In genomic region chr5:137760294-137761019, GRCh38 we compare ENCODE assay signal across 20 cellular contexts. TPM values are rescaled to one million over a fixed set of nuclear protein-coding genes. Genes with fewer than 3 reads are reported as not detected.
A peak's percentile ranks its signal among the peaks of the same experiment; 100 is the strongest.
DNase-seq lines count a peak whose midpoint lies in the region; ATAC-seq and TF ChIP-seq lines count a peak whose summit lies in the region.
"Had no signal": no experiment of that assay in that cellular context is flagged by ENCODE, and none has a peak within 500 bp of the region (broad histone marks: within the 10 kb centered on the region; RNA-seq: fewer than 3 reads in every experiment).

No MANE protein-coding gene starts in this region.

- no peak overlapping the region for H3K27ac ChIP-seq in IMR-90 (ENCODE audit: insufficient read depth, low read length)
- H3K27ac ChIP-seq in left lung: no peak overlapping the region
- H3K27ac ChIP-seq: KMS-11, SJCRH30 had no signal

- no peaks in the 10 kb centered on the region for H3K9me3 ChIP-seq in IMR-90 (ENCODE audit: control insufficient read depth, insufficient read depth, low read length)
- H3K9me3 ChIP-seq in left lung: no peaks in the 10 kb centered on the region
- H3K9me3 ChIP-seq: SJCRH30 had no signal

- H3K18ac ChIP-seq in IMR-90 (ENCODE audit: low read depth, low read length): no peak overlapping the region

- no peak overlapping the region for H4K8ac ChIP-seq in IMR-90 (ENCODE audit: low read depth in 2 of 2, low read length in 2 of 2)

- no peaks in the 10 kb centered on the region for H3K27me3 Mint-ChIP-seq in Calu3 (ENCODE audit: unreplicated experiment)

- no CpG with 5 or more reads among the region's 7 CpGs for WGBS in IMR-90 (ENCODE audit: extremely low coverage in 2 of 2, insufficient read length in 1 of 2), 2 experiments

- TF ChIP-seq CTCF in Calu3 (IDR thresholded peaks at IDR 0.05; ENCODE audit: unreplicated experiment) (no peak), IMR-90 (conservative IDR thresholded peaks at IDR 0.05; ENCODE audit: low read depth, low read length) (no peak), left lung (IDR thresholded peaks at IDR 0.05) (no peak)

- H3K23ac ChIP-seq in IMR-90 (ENCODE audit: low read depth, low read length): no peak overlapping the region

- no peak overlapping the region for H3K4me3 Mint-ChIP-seq in Calu3 (ENCODE audit: low read depth, unreplicated experiment)

- no peak overlapping the region for H3K56ac ChIP-seq in IMR-90 (ENCODE audit: extremely low read depth, insufficient read depth, low read length)

- H3K9ac ChIP-seq in IMR-90 (ENCODE audit: low read depth, low read length): no peak overlapping the region
- H3K9ac ChIP-seq: KMS-11 had no signal

- peaks cover 46% of the 10 kb centered on the region for H3K4me1 Mint-ChIP-seq in Calu3 (ENCODE audit: low read depth, unreplicated experiment)
- H3K4me1 Mint-ChIP-seq: CD8-positive, alpha-beta memory T cell had no signal

- TF ChIP-seq POLR2A in IMR-90 (IDR thresholded peaks at IDR 0.05; ENCODE audit: low read depth, low read length): no peak

- no peak overlapping the region for H2BK20ac ChIP-seq in IMR-90 (ENCODE audit: low read depth, low read length)

- no peaks in the 10 kb centered on the region for H3K9me3 Mint-ChIP-seq in Calu3 (ENCODE audit: low read depth, unreplicated experiment)

- H3K27me3 ChIP-seq in IMR-90 (ENCODE audit: control insufficient read depth, insufficient read depth, low read length) (no peaks in the 10 kb centered on the region; the same call in 1 of the 2 replicates), left lung (no peaks in the 10 kb centered on the region)

- no peak overlapping the region for H3K4me3 ChIP-seq in IMR-90 (ENCODE audit: insufficient read depth, low read depth, low read length)
- no peak overlapping the region for H3K4me3 ChIP-seq in left lung
- H3K4me3 ChIP-seq: HAP-1, SJCRH30 had no signal

- POLR2A ChIA-PET in IMR-90 (lab: Charles Lee; ENCODE audit: unreplicated experiment): no interaction called here

- no peak overlapping the region for H3K4ac ChIP-seq in IMR-90 (ENCODE audit: low read depth, low read length)

- H2AK5ac ChIP-seq in IMR-90 (ENCODE audit: low read depth, low read length): no peak overlapping the region

- CTCF ChIA-PET in Calu3 (lab: Charles Lee) (interaction anchor here (2.0 kb wide), 1 partner anchor 18 kb away, joined by 7 read pairs; no protein-coding TSS in a partner anchor), IMR-90 (lab: Yijun Ruan, JAX) (interaction anchor here (1.7 kb wide), 1 partner anchor 19 kb away, joined by 3 read pairs; no protein-coding TSS in a partner anchor)

- no peak overlapping the region for H2AK9ac ChIP-seq in IMR-90 (replicated peaks; ENCODE audit: low read depth, low read length, poor library complexity)

- dilution Hi-C loops in IMR-90 (cut with HindIII; ENCODE audit: low sequenced_read_pairs, unreplicated experiment): no loop called here

- no peak overlapping the region for H4K5ac ChIP-seq in IMR-90 (ENCODE audit: low read depth, low read length)

- BruUV-seq in Calu3 (replicated peaks; lab: Mats Ljungman, UMichigan) (no TSS peak), IMR-90 (replicated peaks; lab: Mats Ljungman, UMichigan) (no TSS peak)

- intact Hi-C loops in Calu3 (cut with micrococcal nuclease; ENCODE audit: unreplicated experiment) (no loop called here), IMR-90 (cut with micrococcal nuclease) (no loop called here), left lung (cut with DNase I) (no loop called here)

- H3K36me3 ChIP-seq in IMR-90 (ENCODE audit: control insufficient read depth, insufficient read depth, low read length) (no peaks in the 10 kb centered on the region), left lung (no peaks in the 10 kb centered on the region)
- H3K36me3 ChIP-seq: HAP-1, SJCRH30 had no signal

- H2AFZ ChIP-seq in IMR-90 (replicated peaks; ENCODE audit: low read length, poor library complexity): no peak overlapping the region

- peaks cover 24% of the 10 kb centered on the region for H3K36me3 Mint-ChIP-seq in Calu3 (ENCODE audit: insufficient read depth, unreplicated experiment)

- in situ Hi-C loops in IMR-90 (cut with MboI; ENCODE audit: low sequenced_read_pairs): no loop called here

- H3K4me1 ChIP-seq in IMR-90 (ENCODE audit: control insufficient read depth, insufficient read depth, low read length): 0 out of 2 replicates have a peak, but pooled peaks cover 2% of the 10 kb centered on the region
- peaks cover 0 to under 1% of the 10 kb centered on the region in 2 donors for H3K4me1 ChIP-seq in left lung

- DNase-seq in Calu3 (no peak), IMR-90 (no peak), amniotic epithelial cell (ENCODE audit: low read depth) (peak; percentile 19), left lung (no peak)
- DNase-seq: C1 segment of cervical spinal cord; CD8-positive, alpha-beta memory T cell; DMS 273 treated with DMSO at 0.1 percent for 48 hours; DND-41; GDM1; NCI-H1417 treated with DMSO at 0.1 percent for 48 hours; NCI-H187 treated with DMSO at 0.1 percent for 48 hours; NCI-H2227 treated with DMSO at 0.1 percent for 48 hours; NCI-H524 had no signal

- H3K14ac ChIP-seq in IMR-90 (replicated peaks; ENCODE audit: low read depth, low read length): no peak overlapping the region

- no peak overlapping the region for H2BK120ac ChIP-seq in IMR-90 (ENCODE audit: low read depth, low read length)

- no peak for TF ChIP-seq RAD21 in IMR-90 (IDR thresholded peaks at IDR 0.05; ENCODE audit: low read length)

- no peak overlapping the region for H2BK5ac ChIP-seq in IMR-90 (ENCODE audit: low read depth, low read length, poor library complexity, severe bottlenecking)

- H3K27ac Mint-ChIP-seq in Calu3 (ENCODE audit: unreplicated experiment): peak overlapping the region; percentile 28

- H2BK15ac ChIP-seq in IMR-90 (ENCODE audit: low read depth, low read length): no peak overlapping the region

- H4K91ac ChIP-seq in IMR-90 (ENCODE audit: insufficient read depth, low read depth, low read length): no peak overlapping the region

- no peaks in the 10 kb centered on the region for H3K79me1 ChIP-seq in IMR-90 (ENCODE audit: low read depth in 1 of 2, low read length in 2 of 2)

- peak; percentile 60 for ATAC-seq in IMR-90 (ENCODE audit: low read depth)
- peak; percentile 28 for ATAC-seq in left lung
- no peak for ATAC-seq in esophagus mucosa
- no peak for ATAC-seq in HG03045 (IDR thresholded peaks at IDR 0.05; ENCODE audit: unreplicated experiment)
- no peak for ATAC-seq in HG02981 (IDR thresholded peaks at IDR 0.05; ENCODE audit: unreplicated experiment)
- ATAC-seq in GM18511 (IDR thresholded peaks at IDR 0.05; ENCODE audit: unreplicated experiment): no peak

- H3K9me1 ChIP-seq in IMR-90 (ENCODE audit: insufficient read depth, low read length): peaks cover 3% of the 10 kb centered on the region; the same call in 1 of the 2 replicates

- no peak overlapping the region for H3K4me2 ChIP-seq in IMR-90 (ENCODE audit: low read depth, low read length)
- H3K4me2 ChIP-seq: KMS-11 had no signal

- H4K20me1 ChIP-seq in IMR-90 (ENCODE audit: insufficient read depth, low read length): no peaks in the 10 kb centered on the region

TF ChIP-seq in IMR-90, 13 proteins besides CTCF, POLR2A, EP300 and RAD21:
- TF ChIP-seq MXI1 (IDR thresholded peaks at IDR 0.05; ENCODE audit: borderline replicate concordance, low read depth, low read length) (no peak), USF2 (IDR thresholded peaks at IDR 0.05; ENCODE audit: low read depth, low read length) (no peak), RCOR1 (IDR thresholded peaks at IDR 0.05; ENCODE audit: insufficient replicate concordance, low read length) (no peak)

RNA-seq across cellular contexts. Expression of gene HNRNPA0, which starts 6.3 kb away (rescaled TPM):
- total RNA-seq in Calu3 (2022) (40.5 and 42.3 TPM in 2 replicates), IMR-90 (2012; rRNA removed) (5.2 and 8.9 TPM in 2 replicates), left lung (10 to 100 TPM; 22.7 to 24.2 TPM), esophagus mucosa (17.9 TPM)
- 12.2 and 12.9 TPM in 2 replicates for polyA plus RNA-seq in IMR-90 (2012; rRNA removed)
- polyA plus RNA-seq in IMR-90 (2012; cell fraction: cytosol; rRNA removed): 23.6 and 24.0 TPM in 2 replicates
- 8.7 and 9.1 TPM in 2 replicates for polyA plus RNA-seq in IMR-90 (2012; cell fraction: nucleus; rRNA removed; ENCODE audit: low replicate concordance)

RNA-seq across cellular contexts. Expression of gene KLHL3, which starts 24.6 kb away (rescaled TPM):
- total RNA-seq in Calu3 (2022) (16.9 and 18.2 TPM in 2 replicates), IMR-90 (2012; rRNA removed) (4.1 and 4.7 TPM in 2 replicates), left lung (1 to 10 TPM; 5.4 to 5.5 TPM), esophagus mucosa (4.4 TPM)
- polyA plus RNA-seq in IMR-90 (2012; rRNA removed): 2.1 and 2.3 TPM in 2 replicates
- 0.79 and 1.0 TPM in 2 replicates for polyA plus RNA-seq in IMR-90 (2012; cell fraction: cytosol; rRNA removed)
- polyA plus RNA-seq in IMR-90 (2012; cell fraction: nucleus; rRNA removed; ENCODE audit: low replicate concordance): 8.1 and 16.6 TPM in 2 replicates
- total RNA-seq: SJCRH30 had no signal

Comparison
In these comparisons a context has a peak if more than half of its experiments do, and no peak if none do; other contexts are left out.
1. ATAC-seq: peak in IMR-90 (single experiment) and left lung (single experiment); none in esophagus mucosa (single experiment), HG03045 (single experiment), HG02981 (single experiment) and GM18511 (single experiment).